ENCODE assay signal across 1 cellular context in genomic region chr1:110976089-110976488, GRCh38.
TF ChIP-seq lines count a peak whose summit lies in the region.

No MANE protein-coding gene starts in this region.

TF ChIP-seq in SK-N-SH treated with all-trans-retinoic acid at 6 μM for 48 hours, 23 proteins besides CTCF, POLR2A, EP300 and RAD21 (continued from another document):
- TF ChIP-seq, protein P1, sequence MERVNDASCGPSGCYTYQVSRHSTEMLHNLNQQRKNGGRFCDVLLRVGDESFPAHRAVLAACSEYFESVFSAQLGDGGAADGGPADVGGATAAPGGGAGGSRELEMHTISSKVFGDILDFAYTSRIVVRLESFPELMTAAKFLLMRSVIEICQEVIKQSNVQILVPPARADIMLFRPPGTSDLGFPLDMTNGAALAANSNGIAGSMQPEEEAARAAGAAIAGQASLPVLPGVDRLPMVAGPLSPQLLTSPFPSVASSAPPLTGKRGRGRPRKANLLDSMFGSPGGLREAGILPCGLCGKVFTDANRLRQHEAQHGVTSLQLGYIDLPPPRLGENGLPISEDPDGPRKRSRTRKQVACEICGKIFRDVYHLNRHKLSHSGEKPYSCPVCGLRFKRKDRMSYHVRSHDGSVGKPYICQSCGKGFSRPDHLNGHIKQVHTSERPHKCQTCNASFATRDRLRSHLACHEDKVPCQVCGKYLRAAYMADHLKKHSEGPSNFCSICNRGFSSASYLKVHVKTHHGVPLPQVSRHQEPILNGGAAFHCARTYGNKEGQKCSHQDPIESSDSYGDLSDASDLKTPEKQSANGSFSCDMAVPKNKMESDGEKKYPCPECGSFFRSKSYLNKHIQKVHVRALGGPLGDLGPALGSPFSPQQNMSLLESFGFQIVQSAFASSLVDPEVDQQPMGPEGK (CRISPR knock-in tag; IDR thresholded peaks at IDR 0.05; ENCODE audit: borderline replicate concordance) = no peak
- TF ChIP-seq CSDC2 (CRISPR knock-in tag; IDR thresholded peaks at IDR 0.05) = no peak
TF ChIP-seq in SK-N-SH treated with all-trans-retinoic acid at 6 μM for 48 hours: peak in this region for 0.
